In genomic region chr4:89022426-89023128, GRCh38 we compare ENCODE assay signal across 15 cellular contexts.
"Had no signal": no experiment of that assay in that cellular context is flagged by ENCODE, and none has a peak within 500 bp of the region (broad histone marks: within the 10 kb centered on the region; RNA-seq: fewer than 3 reads in every experiment).

No MANE protein-coding gene starts in this region.

- H3K9me3 Mint-ChIP-seq: naive thymus-derived CD8-positive, alpha-beta T cell; stimulated activated naive CD8-positive, alpha-beta T cell treated with anti-CD3 and anti-CD28 coated beads, Interleukin-15, Interleukin-2, amounts not matched to agents 100 ng/mL and 50 ng/mL, for 24 hours had no signal

- H3K27me3 Mint-ChIP-seq: naive thymus-derived CD8-positive, alpha-beta T cell; stimulated activated naive CD8-positive, alpha-beta T cell treated with anti-CD3 and anti-CD28 coated beads, Interleukin-15, Interleukin-2, amounts not matched to agents 100 ng/mL and 50 ng/mL, for 24 hours had no signal

- DNase-seq: activated CD8-positive, alpha-beta memory T cell treated with anti-CD3 and anti-CD28 coated beads, Interleukin-2, amount 50 U/mL, for 48 hours; anterior cingulate cortex; central memory CD4-positive, alpha-beta T cell; cortex of kidney; effector CD8-positive, alpha-beta T cell; hippocampal formation; mammary epithelial cell; naive thymus-derived CD8-positive, alpha-beta T cell; stimulated activated CD4-positive, alpha-beta T cell treated with anti-CD3 and anti-CD28 coated beads, Interleukin-4, amount 100 ng/mL, for 24 hours; upper lobe of left lung had no signal

- H3K27me3 ChIP-seq: neutrophil, upper lobe of left lung had no signal

- H3K4me3 ChIP-seq: skin epidermis, upper lobe of left lung had no signal

- H3K36me3 ChIP-seq: neutrophil had no signal

- H3K4me1 Mint-ChIP-seq: naive thymus-derived CD8-positive, alpha-beta T cell had no signal

- H3K27ac Mint-ChIP-seq: stimulated activated naive CD8-positive, alpha-beta T cell treated with anti-CD3 and anti-CD28 coated beads, Interleukin-15, Interleukin-2, amounts not matched to agents 100 ng/mL and 50 ng/mL, for 24 hours had no signal

- ATAC-seq: left lobe of liver; naive thymus-derived CD8-positive, alpha-beta T cell had no signal

- H3K9me3 ChIP-seq: neutrophil, upper lobe of left lung had no signal

- H3K36me3 Mint-ChIP-seq: naive thymus-derived CD8-positive, alpha-beta T cell had no signal

- H3K4me3 Mint-ChIP-seq: naive thymus-derived CD8-positive, alpha-beta T cell; stimulated activated naive CD8-positive, alpha-beta T cell treated with anti-CD3 and anti-CD28 coated beads, Interleukin-15, Interleukin-2, amounts not matched to agents 100 ng/mL and 50 ng/mL, for 24 hours had no signal

- H3K27ac ChIP-seq: neutrophil, skin epidermis, upper lobe of left lung, VCaP had no signal
